In the genomic region with DNA sequence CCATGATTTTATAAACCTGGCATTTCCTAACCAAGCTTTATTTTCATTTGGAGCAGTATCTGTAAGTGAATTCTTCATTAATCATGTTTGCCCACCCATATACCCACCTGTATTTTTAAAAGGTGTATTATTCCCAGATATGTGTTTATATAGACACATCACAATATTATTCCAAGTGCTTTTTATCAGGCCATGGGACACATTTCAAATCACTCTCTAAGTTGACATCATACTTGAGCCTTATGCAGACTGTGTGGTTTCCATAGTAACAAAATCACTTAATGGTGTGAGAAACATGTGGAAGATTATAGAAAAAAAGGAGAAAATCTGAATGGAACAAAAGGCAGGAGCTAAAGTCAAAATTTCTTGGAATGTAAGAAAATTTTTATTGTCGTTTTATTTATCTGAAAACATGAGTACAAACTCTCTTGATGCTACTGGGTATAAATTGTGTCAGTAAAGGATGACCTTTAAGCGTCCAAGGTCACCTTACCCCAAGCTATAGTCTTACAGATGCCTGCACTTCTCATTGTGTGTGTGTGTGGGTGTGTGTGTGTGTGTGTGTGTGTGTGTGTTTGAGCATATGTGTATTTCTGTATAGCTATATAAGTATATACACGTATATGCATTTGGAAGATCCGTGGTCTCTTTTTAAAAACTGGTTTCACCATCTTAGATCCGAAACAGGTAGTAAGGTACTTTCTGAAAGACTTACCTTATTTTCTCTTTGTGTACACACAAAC, we compare ENCODE assay signal across 9 cellular contexts.
A peak's percentile ranks its signal among the peaks of the same experiment; 100 is the strongest.
DNase-seq lines count a peak whose midpoint lies in the region; ATAC-seq and TF ChIP-seq lines count a peak whose summit lies in the region.
"Had no signal": no experiment of that assay in that cellular context is flagged by ENCODE, and none has a peak within 500 bp of the region (broad histone marks: within the 10 kb centered on the region; RNA-seq: fewer than 3 reads in every experiment).

No MANE protein-coding gene starts in this region.

- ATAC-seq in heart left ventricle (peak in 1 of 4 donors; percentile 51), Right ventricle myocardium superior (ENCODE audit: poor library complexity) (no peak), upper lobe of right lung (no peak), GM18868 (IDR thresholded peaks at IDR 0.05; ENCODE audit: unreplicated experiment) (no peak)

- H3K4me3 ChIP-seq in heart left ventricle (no peak overlapping the region), upper lobe of right lung (no peak overlapping the region)

- H3K9me3 ChIP-seq in heart left ventricle: no peaks in the 10 kb centered on the region
- H3K9me3 ChIP-seq in upper lobe of right lung: no peaks in the 10 kb centered on the region

- WGBS in heart left ventricle, 4 donors: 88 to 94% (median 91%) methylated on average over 5 of the region's 5 CpGs

- intact Hi-C loops in heart left ventricle (cut with DNase I) (no loop called here), Right ventricle myocardium superior (cut with DNase I) (no loop called here), upper lobe of right lung (cut with DNase I) (no loop called here)

- DNase-seq in heart left ventricle (no peak), Right ventricle myocardium superior (no peak), amniotic stem cell (lab: John Stamatoyannopoulos, UW) (peak; percentile 12), kidney tubule cell (ENCODE audit: low spot score) (peak; percentile 63), upper lobe of right lung (no peak), 8988T (no peak)
- no peak for DNase-seq in central memory CD4-positive, alpha-beta T cell
- DNase-seq: KBM-7 had no signal

- no peaks in the 10 kb centered on the region for H3K36me3 ChIP-seq in heart left ventricle
- H3K36me3 ChIP-seq in upper lobe of right lung: no peaks in the 10 kb centered on the region

- TF ChIP-seq POLR2A in heart left ventricle (IDR thresholded peaks at IDR 0.05): no peak

- H3K27me3 ChIP-seq in heart left ventricle: no peaks in the 10 kb centered on the region
- no peaks in the 10 kb centered on the region for H3K27me3 ChIP-seq in upper lobe of right lung

- peak overlapping the region in 9 of 12 donors; percentile 36 to 80 (median 59) for H3K27ac ChIP-seq in heart left ventricle
- peak overlapping the region; percentile 65 for H3K27ac ChIP-seq in upper lobe of right lung

- TF ChIP-seq CTCF in heart left ventricle (IDR thresholded peaks at IDR 0.05) (no peak), upper lobe of right lung (IDR thresholded peaks at IDR 0.05) (no peak)

- H3K4me1 ChIP-seq in heart left ventricle (peaks cover 0 to 35% (median 0%) of the 10 kb centered on the region in 12 donors), upper lobe of right lung (peaks cover 15% of the 10 kb centered on the region)

Comparison
In these comparisons a context has a peak if more than half of its experiments do, and no peak if none do; other contexts are left out.
1. DNase-seq: peak in amniotic stem cell (single experiment) and kidney tubule cell (single experiment); none in heart left ventricle (0 of 5), Right ventricle myocardium superior (single experiment), upper lobe of right lung (single experiment), central memory CD4-positive, alpha-beta T cell (single experiment) and 8988T (single experiment).